Comparison of ENCODE assay signal across 18 cellular contexts in genomic region chr10:100531761-100532160, GRCh38.
DNase-seq lines count a peak whose midpoint lies in the region; ATAC-seq, FAIRE-seq and TF ChIP-seq lines count a peak whose summit lies in the region.
"Had no signal": no experiment of that assay in that cellular context is flagged by ENCODE, and none has a peak within 500 bp of the region (broad histone marks: within the 10 kb centered on the region; RNA-seq: fewer than 3 reads in every experiment).

No MANE protein-coding gene starts in this region.

- no peak overlapping the region for H3K4me3 ChIP-seq in choroid plexus epithelial cell (ENCODE audit: low read depth, low read length)
- H3K4me3 ChIP-seq: adrenal gland, SJSA1, tibial nerve had no signal

- ATAC-seq in GM21390 (IDR thresholded peaks at IDR 0.05; ENCODE audit: unreplicated experiment), result peak; percentile 36
- no peak for ATAC-seq in GM18858 (IDR thresholded peaks at IDR 0.05; ENCODE audit: unreplicated experiment)
- ATAC-seq: left cardiac atrium had no signal

- no peak for TF ChIP-seq CTCF in choroid plexus epithelial cell (conservative IDR thresholded peaks at IDR 0.05; ENCODE audit: low read depth, low read length)

- DNase-seq in EH (ENCODE audit: low read depth) (peak; percentile 21), OCI-M1 (lab: John Stamatoyannopoulos, UW) (peak; percentile 56), choroid plexus epithelial cell (ENCODE audit: low read depth) (peak; percentile 53), RCC 7860 (ENCODE audit: low spot score) (no peak), NCI-H446 treated with DMSO at 0.1 percent for 48 hours (lab: John Stamatoyannopoulos, UW) (no peak)
- DNase-seq: activated CD4-positive, alpha-beta T cell treated with anti-CD3 and anti-CD28 coated beads for 48 hours; activated effector memory CD4-positive, alpha-beta T cell treated with Interleukin-2 at 50 U/mL for 16 hours; adrenal gland; effector CD8-positive, alpha-beta T cell; left cardiac atrium; mammary epithelial cell; NCI-H1694; NCI-H524 had no signal

- no peak for FAIRE-seq in RCC 7860 (lab: Jason Lieb, UNC)
- FAIRE-seq: D721Med had no signal

Comparison
In these comparisons a context has a peak if more than half of its experiments do, and no peak if none do; other contexts are left out.
1. DNase-seq: peak in EH (single experiment), OCI-M1 (single experiment) and choroid plexus epithelial cell (single experiment); none in RCC 7860 (single experiment) and NCI-H446 treated with DMSO at 0.1 percent for 48 hours (single experiment).